10 cellular contexts compared by ENCODE assay signal in genomic region chr19:13718733-13719132, GRCh38. TPM values are rescaled to one million over a fixed set of nuclear protein-coding genes. Genes with fewer than 3 reads are reported as not detected.
DNase-seq lines count a peak whose midpoint lies in the region; ATAC-seq, FAIRE-seq and TF ChIP-seq lines count a peak whose summit lies in the region.
"Had no signal": no experiment of that assay in that cellular context is flagged by ENCODE, and none has a peak within 500 bp of the region (broad histone marks: within the 10 kb centered on the region; RNA-seq: fewer than 3 reads in every experiment).

No MANE protein-coding gene starts in this region.

- TF ChIP-seq POLR2A in HepG2 (IDR thresholded peaks at IDR 0.05; ENCODE audit: insufficient read depth in 1 of 2, low read depth in 2 of 2, low read length in 2 of 2) (no peak), right lobe of liver (IDR thresholded peaks at IDR 0.05) (no peak)

- no peak for TF ChIP-seq RAD21 in HepG2 (CRISPR knock-in tag; IDR thresholded peaks at IDR 0.05)

- 0 out of 2 replicates have a peak, but pooled peaks cover 6% of the 10 kb centered on the region for H3K4me1 ChIP-seq in HepG2 (ENCODE audit: insufficient read depth, low read length)
- H3K4me1 ChIP-seq in right lobe of liver = no peaks in the 10 kb centered on the region
- H3K4me1 ChIP-seq in OCI-LY3 (ENCODE audit: low read length) = peaks cover 9% of the 10 kb centered on the region
- H3K4me1 ChIP-seq in endodermal cell (ENCODE audit: control insufficient read depth, insufficient read depth, low read length) = no peaks in the 10 kb centered on the region
- H3K4me1 ChIP-seq: BLaER1 treated with 17β-estradiol and CSF1 and Interleukin-3, amounts not matched to agents 10 nM and 100 nM had no signal

- no peaks in the 10 kb centered on the region for H4K20me1 ChIP-seq in HepG2 (ENCODE audit: insufficient read depth, low read length)
- no peaks in the 10 kb centered on the region for H4K20me1 ChIP-seq in OCI-LY3 (ENCODE audit: insufficient read depth, low read length)
- H4K20me1 ChIP-seq: BLaER1 treated with 17β-estradiol and CSF1 and Interleukin-3, amounts not matched to agents 10 nM and 100 nM had no signal

- no peaks in the 10 kb centered on the region for H3K9me3 ChIP-seq in HepG2 (ENCODE audit: low read length)
- peaks cover 0 to 3% (median 0%) of the 10 kb centered on the region in 4 donors for H3K9me3 ChIP-seq in right lobe of liver
- peaks cover 7% of the 10 kb centered on the region; the same call in 1 of the 2 replicates for H3K9me3 ChIP-seq in OCI-LY3 (ENCODE audit: insufficient read depth, low read length)
- peaks cover 6% of the 10 kb centered on the region for H3K9me3 ChIP-seq in endodermal cell (ENCODE audit: control insufficient read depth, low read length)

- H3K4me2 ChIP-seq in HepG2 (ENCODE audit: low read depth, low read length) = no peak overlapping the region
- H3K4me2 ChIP-seq in OCI-LY3 (ENCODE audit: low read length) = no peak overlapping the region
- H3K4me2 ChIP-seq: BLaER1 treated with 17β-estradiol and CSF1 and Interleukin-3, amounts not matched to agents 10 nM and 100 nM had no signal

- no peak overlapping the region for H2AFZ ChIP-seq in HepG2 (ENCODE audit: low read length)
- H2AFZ ChIP-seq in OCI-LY3 (ENCODE audit: low read depth, low read length) = no peak overlapping the region

- no peak overlapping the region for H3K9ac ChIP-seq in HepG2 (ENCODE audit: insufficient read depth, low read depth, low read length)
- H3K9ac ChIP-seq in OCI-LY3 (ENCODE audit: low read length) = no peak overlapping the region
- H3K9ac ChIP-seq in endodermal cell (ENCODE audit: extremely low read depth, low read length, poor library complexity, severe bottlenecking) = no peak overlapping the region
- H3K9ac ChIP-seq: BLaER1 treated with 17β-estradiol and CSF1 and Interleukin-3, amounts not matched to agents 10 nM and 100 nM had no signal

- H3K36me3 ChIP-seq in HepG2 (replicated peaks in 1 of 2; ENCODE audit: control insufficient read depth in 1 of 2, insufficient read depth in 2 of 2, low read length in 2 of 2) = no peaks in the 10 kb centered on the region
- H3K36me3 ChIP-seq in right lobe of liver = no peaks in the 10 kb centered on the region
- H3K36me3 ChIP-seq in OCI-LY3 (replicated peaks; ENCODE audit: low read depth, low read length) = no peaks in the 10 kb centered on the region
- H3K36me3 ChIP-seq in endodermal cell (ENCODE audit: control insufficient read depth, insufficient read depth, low read length) = no peaks in the 10 kb centered on the region
- H3K36me3 ChIP-seq: BLaER1 treated with 17β-estradiol and CSF1 and Interleukin-3, amounts not matched to agents 10 nM and 100 nM had no signal

- WGBS in HepG2 (ENCODE audit: low lambda C conversion rate) = 4% methylated on average over 9 of the region's 9 CpGs
- WGBS in right lobe of liver (ENCODE audit: insufficient coverage, low coverage, low lambda C conversion rate, missing lambda C conversion rate) = 15% methylated on average over 7 of the region's 9 CpGs
- 45 to 56% methylated on average over 7 to 9 of the region's 9 CpGs for WGBS in endodermal cell (ENCODE audit: insufficient coverage in 1 of 2, insufficient read length in 1 of 2), 2 experiments

- POLR2A ChIA-PET in HepG2 (lab: Yijun Ruan, JAX) = no interaction called here
- POLR2A ChIA-PET in T-cell (lab: Charles Lee) = no interaction called here

- DNase-seq in HepG2 (ENCODE audit: low spot score) = no peak
- DNase-seq in right lobe of liver = no peak
- peak; percentile 63 for DNase-seq in endodermal cell
- no peak for DNase-seq in omental fat pad (ENCODE audit: low spot score)
- no peak for DNase-seq in activated CD4-positive, CD25-positive, alpha-beta regulatory T cell (lab: John Stamatoyannopoulos, UW)
- DNase-seq in T-cell = no peak
- DNase-seq: activated B cell treated with CpG ODN at 0.5 μM for 24 hours had no signal

- no peak overlapping the region for H3K27ac Mint-ChIP-seq in endodermal cell
- H3K27ac Mint-ChIP-seq in T-cell = no peak overlapping the region
- H3K27ac Mint-ChIP-seq: activated B cell treated with CpG ODN at 0.5 μM for 24 hours had no signal

- no TSS peak for BruUV-seq in HepG2 (replicated peaks; lab: Mats Ljungman, UMichigan)

- intact Hi-C loops in HepG2 (cut with micrococcal nuclease; ENCODE audit: unreplicated experiment) (no loop called here), right lobe of liver (cut with DNase I) (loop anchor here in 1 of 2 donors (10.0 kb wide), 1 partner anchor 134 kb away; no protein-coding TSS in a partner anchor)

- H3K79me2 ChIP-seq in HepG2 (ENCODE audit: insufficient read depth, low read length) (no peaks in the 10 kb centered on the region), OCI-LY3 (ENCODE audit: low read length) (no peaks in the 10 kb centered on the region)

- H3K4me3 Mint-ChIP-seq in endodermal cell (no peak overlapping the region), T-cell (no peak overlapping the region)
- H3K4me3 Mint-ChIP-seq: activated B cell treated with CpG ODN at 0.5 μM for 24 hours had no signal

- H3K27me3 Mint-ChIP-seq in endodermal cell (ENCODE audit: insufficient read depth) (peaks cover 2% of the 10 kb centered on the region), T-cell (peaks cover 13 to 20% of the 10 kb centered on the region in 2 donors)

- TF ChIP-seq EP300 in HepG2 (IDR thresholded peaks at IDR 0.05; ENCODE audit: low read depth in 2 of 2, low read length in 2 of 2) (no peak), HepG2 (CRISPR knock-in tag; IDR thresholded peaks at IDR 0.05; ENCODE audit: borderline replicate concordance) (no peak)

- peaks cover 0 to 17% of the 10 kb centered on the region in 2 experiments; a peak in 2 of 5 replicates for H3K27me3 ChIP-seq in HepG2 (ENCODE audit: control insufficient read depth in 1 of 2, insufficient read depth in 2 of 2, low read length in 2 of 2)
- H3K27me3 ChIP-seq in right lobe of liver = no peaks in the 10 kb centered on the region
- H3K27me3 ChIP-seq in OCI-LY3 (ENCODE audit: low read depth, low read length) = peaks cover 31% of the 10 kb centered on the region
- no peaks in the 10 kb centered on the region for H3K27me3 ChIP-seq in endodermal cell (ENCODE audit: control insufficient read depth, insufficient read depth, low read length, poor library complexity, severe bottlenecking)
- H3K27me3 ChIP-seq: BLaER1 treated with 17β-estradiol and CSF1 and Interleukin-3, amounts not matched to agents 10 nM and 100 nM had no signal

- peaks cover 23% of the 10 kb centered on the region for H3K9me3 Mint-ChIP-seq in endodermal cell
- peaks cover 0 to 4% (median 4%) of the 10 kb centered on the region in 3 donors for H3K9me3 Mint-ChIP-seq in T-cell
- H3K9me3 Mint-ChIP-seq: activated B cell treated with CpG ODN at 0.5 μM for 24 hours had no signal

- H3K36me3 Mint-ChIP-seq in endodermal cell (ENCODE audit: low read depth) (peaks cover 2% of the 10 kb centered on the region), T-cell (peaks cover 3% of the 10 kb centered on the region)

- in situ Hi-C loops in HepG2 (cut with HindIII; ENCODE audit: extremely low pct_ligation_motif_present, low pct_unique_long_range_greater_than_20kb) = no loop called here

- no peak for ATAC-seq in HepG2
- ATAC-seq in right lobe of liver = no peak
- peak; percentile 67 for ATAC-seq in omental fat pad (ENCODE audit: low FRiP score)
- no peak for ATAC-seq in GM21576 (IDR thresholded peaks at IDR 0.05; ENCODE audit: unreplicated experiment)
- no peak for ATAC-seq in T-cell (replicated peaks in 1 of 4)

- no peak for FAIRE-seq in HepG2 (lab: Jason Lieb, UNC)

- TF ChIP-seq CTCF in HepG2 (CRISPR knock-in tag; IDR thresholded peaks at IDR 0.05) (peak; percentile 54), right lobe of liver (IDR thresholded peaks at IDR 0.05) (peak in 1 of 4 donors; percentile 19), OCI-LY3 (IDR thresholded peaks at IDR 0.05; ENCODE audit: low read depth, low read length) (peak; percentile 53), endodermal cell (conservative IDR thresholded peaks at IDR 0.05) (peak; percentile 64), omental fat pad (IDR thresholded peaks at IDR 0.05) (no peak)

- no peak overlapping the region for H3K27ac ChIP-seq in HepG2 (ENCODE audit: extremely low read length, insufficient read depth, low read length)
- no peak overlapping the region for H3K27ac ChIP-seq in right lobe of liver
- H3K27ac ChIP-seq in OCI-LY3 (ENCODE audit: low read length) = no peak overlapping the region
- no peak overlapping the region for H3K27ac ChIP-seq in endodermal cell (ENCODE audit: low read depth, low read length)
- H3K27ac ChIP-seq: BLaER1 treated with 17β-estradiol and CSF1 and Interleukin-3, amounts not matched to agents 10 nM and 100 nM had no signal

- H3K4me3 ChIP-seq in HepG2 (replicated peaks in 1 of 3; ENCODE audit: insufficient read depth in 1 of 3, low read depth in 2 of 3, low read length in 3 of 3) (no peak overlapping the region), right lobe of liver (no peak overlapping the region), OCI-LY3 (ENCODE audit: low read length) (no peak overlapping the region), endodermal cell (ENCODE audit: low read length) (no peak overlapping the region)
- H3K4me3 ChIP-seq: BLaER1 treated with 17β-estradiol and CSF1 and Interleukin-3, amounts not matched to agents 10 nM and 100 nM had no signal

- CTCF ChIA-PET in HepG2 (lab: Yijun Ruan, JAX; ENCODE audit: low intra/inter-chr PET ratio, low total read pairs) = interaction anchor here (2.6 kb wide), 1 partner anchor 121 kb away, joined by 7 read pairs; no protein-coding TSS in a partner anchor
- CTCF ChIA-PET in T-cell (lab: Charles Lee) = interaction anchor here in 1 of 2 donors (0.6 kb wide), 1 partner anchor 191 kb away, joined by 4 read pairs; no protein-coding TSS in a partner anchor

- H3K4me1 Mint-ChIP-seq in endodermal cell (no peaks in the 10 kb centered on the region), T-cell (no peaks in the 10 kb centered on the region)
- H3K4me1 Mint-ChIP-seq: activated B cell treated with CpG ODN at 0.5 μM for 24 hours had no signal

RNA-seq across cellular contexts. Expression of gene MRI1, which starts 45.6 kb away (rescaled TPM):
- total RNA-seq in HepG2 (2016; rRNA removed; fragmentation: Illumina TruSeq; extraction: Trizol) (15.3 and 20.1 TPM in 2 replicates), right lobe of liver (10 to 100 TPM; 14.5 to 30.5 (median 24.1) TPM), endodermal cell (10 to 100 TPM; 19.6 to 29.6 TPM), omental fat pad (10 to 100 TPM; 34.1 to 82.1 (median 38.5) TPM), T-cell (100 to 1,000 TPM in 2 of 5 donors, 10 to 100 TPM in 3; 37.6 to 107 (median 94.3) TPM)
- 2.2 and 3.3 TPM in 2 replicates for total RNA-seq in HepG2 (2016; cell fraction: cytosol; rRNA removed; fragmentation: Illumina TruSeq; extraction: Trizol; ENCODE audit: low read depth)
- 15.0 and 19.2 TPM in 2 replicates for total RNA-seq in HepG2 (2016; cell fraction: insoluble cytoplasmic fraction; rRNA removed; fragmentation: Illumina TruSeq; extraction: Trizol)
- 5.4 and 5.5 TPM in 2 replicates for total RNA-seq in HepG2 (2016; cell fraction: membrane; rRNA removed; fragmentation: Illumina TruSeq; extraction: Trizol)
- 16.8 and 19.8 TPM in 2 replicates for total RNA-seq in HepG2 (2016; cell fraction: nucleus; rRNA removed; fragmentation: Illumina TruSeq; extraction: Trizol)
- 20.6 and 27.7 TPM in 2 replicates for polyA plus RNA-seq in HepG2 (2011; rRNA removed)
- 11.3 and 15.1 TPM in 2 replicates for polyA plus RNA-seq in HepG2 (2011; cell fraction: cytosol; rRNA removed)
- polyA plus RNA-seq in HepG2 (2011; cell fraction: nucleus; rRNA removed) = 130 and 140 TPM in 2 replicates
- polyA plus RNA-seq in HepG2 (2012) = 9.3 and 11.3 TPM in 2 replicates
- 2.0 and 2.1 TPM in 2 replicates for polyA plus RNA-seq in HepG2 (2016; cell fraction: cytosol; fragmentation: Illumina TruSeq; extraction: Trizol; ENCODE audit: low read depth)
- 14.4 and 15.2 TPM in 2 replicates for polyA plus RNA-seq in HepG2 (2016; cell fraction: insoluble cytoplasmic fraction; fragmentation: Illumina TruSeq; extraction: Trizol; ENCODE audit: low read depth)
- polyA plus RNA-seq in HepG2 (2016; cell fraction: membrane; fragmentation: Illumina TruSeq; extraction: Trizol; ENCODE audit: low read depth) = 3.7 TPM in 2 replicates
- 38.8 and 42.1 TPM in 2 replicates for polyA plus RNA-seq in HepG2 (2016; cell fraction: nucleus; fragmentation: Illumina TruSeq; extraction: Trizol; ENCODE audit: insufficient read depth, low read depth)
- 31.0 and 50.1 TPM in 2 replicates for polyA minus RNA-seq in HepG2 (2011; rRNA and poly(A)+ RNA removed; ENCODE audit: low replicate concordance)
- polyA minus RNA-seq in HepG2 (2011; cell fraction: cytosol; rRNA and poly(A)+ RNA removed) = 12.0 and 12.5 TPM in 2 replicates
- polyA minus RNA-seq in HepG2 (2011; cell fraction: nucleus; rRNA and poly(A)+ RNA removed) = 12.9 and 13.9 TPM in 2 replicates
- 20.7 TPM for polyA plus RNA-seq in endodermal cell (2013, experiment 1 of 2)
- polyA plus RNA-seq in endodermal cell (2013, experiment 2 of 2) = 20.5 TPM

RNA-seq across cellular contexts. Expression of gene C19orf53, which starts 55.5 kb away (rescaled TPM):
- total RNA-seq in HepG2 (2016; rRNA removed; fragmentation: Illumina TruSeq; extraction: Trizol) = 127 and 129 TPM in 2 replicates
- total RNA-seq in HepG2 (2016; cell fraction: cytosol; rRNA removed; fragmentation: Illumina TruSeq; extraction: Trizol; ENCODE audit: low read depth) = 100 and 107 TPM in 2 replicates
- 120 and 139 TPM in 2 replicates for total RNA-seq in HepG2 (2016; cell fraction: insoluble cytoplasmic fraction; rRNA removed; fragmentation: Illumina TruSeq; extraction: Trizol)
- total RNA-seq in HepG2 (2016; cell fraction: membrane; rRNA removed; fragmentation: Illumina TruSeq; extraction: Trizol) = 129 and 137 TPM in 2 replicates
- total RNA-seq in HepG2 (2016; cell fraction: nucleus; rRNA removed; fragmentation: Illumina TruSeq; extraction: Trizol) = 38.1 and 46.3 TPM in 2 replicates
- 130 and 154 TPM in 2 replicates for polyA plus RNA-seq in HepG2 (2011; rRNA removed)
- 136 and 140 TPM in 2 replicates for polyA plus RNA-seq in HepG2 (2011; cell fraction: cytosol; rRNA removed)
- polyA plus RNA-seq in HepG2 (2011; cell fraction: nucleus; rRNA removed) = 41.3 and 46.6 TPM in 2 replicates
- 81.4 and 137 TPM in 2 replicates for polyA plus RNA-seq in HepG2 (2012)
- 129 and 144 TPM in 2 replicates for polyA plus RNA-seq in HepG2 (2016; cell fraction: cytosol; fragmentation: Illumina TruSeq; extraction: Trizol; ENCODE audit: low read depth)
- polyA plus RNA-seq in HepG2 (2016; cell fraction: insoluble cytoplasmic fraction; fragmentation: Illumina TruSeq; extraction: Trizol; ENCODE audit: low read depth) = 157 and 159 TPM in 2 replicates
- 161 and 164 TPM in 2 replicates for polyA plus RNA-seq in HepG2 (2016; cell fraction: membrane; fragmentation: Illumina TruSeq; extraction: Trizol; ENCODE audit: low read depth)
- polyA plus RNA-seq in HepG2 (2016; cell fraction: nucleus; fragmentation: Illumina TruSeq; extraction: Trizol; ENCODE audit: insufficient read depth, low read depth) = 79.1 and 91.5 TPM in 2 replicates
- 66.1 and 174 TPM in 2 replicates for polyA minus RNA-seq in HepG2 (2011; rRNA and poly(A)+ RNA removed; ENCODE audit: low replicate concordance)
- 29.3 and 33.8 TPM in 2 replicates for polyA minus RNA-seq in HepG2 (2011; cell fraction: cytosol; rRNA and poly(A)+ RNA removed)
- 14.4 and 17.7 TPM in 2 replicates for polyA minus RNA-seq in HepG2 (2011; cell fraction: nucleus; rRNA and poly(A)+ RNA removed)
- total RNA-seq in right lobe of liver = 100 to 1,000 TPM in 2 of 6 experiments, 10 to 100 TPM in 4; 30.6 to 227 (median 32.8) TPM
- 100 to 1,000 TPM; 106 to 114 TPM for total RNA-seq in endodermal cell
- 141 TPM for polyA plus RNA-seq in endodermal cell (2013, experiment 1 of 2)
- polyA plus RNA-seq in endodermal cell (2013, experiment 2 of 2) = 125 TPM
- total RNA-seq in omental fat pad = 100 to 1,000 TPM; 135 to 206 (median 170) TPM
- 10 to 100 TPM; 69.7 to 82.1 (median 76.8) TPM for total RNA-seq in T-cell

Comparison
In these comparisons a context has a peak if more than half of its experiments do, and no peak if none do; other contexts are left out.
1. CTCF ChIP-seq: peak in HepG2 (single experiment), OCI-LY3 (single experiment) and endodermal cell (single experiment); none in omental fat pad (0 of 3).